In genomic region chr13:75329097-75329496, GRCh38 we compare ENCODE assay signal across 22 cellular contexts.
A peak's percentile ranks its signal among the peaks of the same experiment; 100 is the strongest.
DNase-seq lines count a peak whose midpoint lies in the region; ATAC-seq and TF ChIP-seq lines count a peak whose summit lies in the region.
"Had no signal": no experiment of that assay in that cellular context is flagged by ENCODE, and none has a peak within 500 bp of the region (broad histone marks: within the 10 kb centered on the region; RNA-seq: fewer than 3 reads in every experiment).

No MANE protein-coding gene starts in this region.

- H3K9me3 Mint-ChIP-seq in Caco-2 (ENCODE audit: unreplicated experiment) (no peaks in the 10 kb centered on the region), H9 (no peaks in the 10 kb centered on the region)
- H3K9me3 Mint-ChIP-seq: CD8-positive, alpha-beta T cell; IgD-negative memory B cell had no signal

- H3K23ac ChIP-seq in H9 (ENCODE audit: insufficient read length, low read depth, low read length), result no peak overlapping the region

- no peak overlapping the region for H2BK15ac ChIP-seq in H9 (ENCODE audit: low read depth, low read length)

- no peak for DNase-seq in Caco-2
- no peak for DNase-seq in H9
- no peak for DNase-seq in epithelial cell of prostate (ENCODE audit: low read depth, low spot score)
- DNase-seq in psoas muscle, result no peak
- no peak for DNase-seq in sciatic nerve (ENCODE audit: low spot score)
- no peak for DNase-seq in stimulated activated naive CD8-positive, alpha-beta T cell treated with anti-CD3 and anti-CD28 coated beads, Interleukin-15, Interleukin-2, amounts not matched to agents 100 U/mL and 50 U/mL, for 24 hours
- no peak for DNase-seq in NCI-H748 (lab: John Stamatoyannopoulos, UW; ENCODE audit: unreplicated experiment)
- DNase-seq in NCI-H446 treated with DMSO at 0.1 percent for 48 hours (lab: John Stamatoyannopoulos, UW), result no peak
- DNase-seq: ACHN; CD8-positive, alpha-beta T cell; GM23248; HCEC 1CT; MV-4-11; NCI-H1105 treated with DMSO at 0.1 percent for 48 hours; NCI-H1694; NCI-H2081 treated with DMSO at 0.1 percent for 48 hours; NCI-H2171 treated with DMSO at 0.1 percent for 48 hours; NCI-H526; OCI-M1; SJCRH30 had no signal

- ATAC-seq in psoas muscle, result no peak
- no peak for ATAC-seq in sciatic nerve
- no peak for ATAC-seq in stimulated activated naive CD8-positive, alpha-beta T cell treated with anti-CD3 and anti-CD28 coated beads, Interleukin-15, Interleukin-2, amounts not matched to agents 100 U/mL and 50 U/mL, for 24 hours
- ATAC-seq: CD8-positive, alpha-beta T cell had no signal

- no peak overlapping the region for H4K8ac ChIP-seq in H9 (replicated peaks; ENCODE audit: insufficient read length, low read depth, low read length)

- H3K27ac ChIP-seq in H9 (ENCODE audit: insufficient read length, low read depth, low read length), result no peak overlapping the region
- H3K27ac ChIP-seq in epithelial cell of prostate, result peak overlapping the region; percentile 50
- peak overlapping the region; percentile 66 for H3K27ac ChIP-seq in psoas muscle
- H3K27ac ChIP-seq: BLaER1, GM23248, SJCRH30 had no signal

- intact Hi-C loops in Caco-2 (cut with micrococcal nuclease; ENCODE audit: unreplicated experiment), result no loop called here
- intact Hi-C loops in psoas muscle (cut with DNase I), result no loop called here
- intact Hi-C loops in sciatic nerve (cut with DNase I), result no loop called here

- H4K5ac ChIP-seq in H9 (ENCODE audit: insufficient read length, low read depth, low read length), result no peak overlapping the region

- 100% methylated on average over 1 of the region's 5 CpGs for WGBS in H9 (ENCODE audit: extremely low coverage, insufficient read length, low lambda C conversion rate)
- 51 to 96% (median 55%) methylated on average over 5 of the region's 5 CpGs for WGBS in psoas muscle, 3 donors

- CTCF ChIA-PET in Caco-2 (lab: Charles Lee), result interaction anchor here (0.6 kb wide), 1 partner anchor 280 kb away, joined by 3 read pairs; no protein-coding TSS in a partner anchor

- no peak overlapping the region for H4K91ac ChIP-seq in H9 (ENCODE audit: insufficient read length, low read depth, low read length)

- no peak overlapping the region for H3T11ph ChIP-seq in H9 (ENCODE audit: low read length)

- H3K9ac ChIP-seq in H9 (ENCODE audit: extremely low read depth, insufficient read length, low read length), result no peak overlapping the region
- H3K9ac ChIP-seq: BLaER1, GM23248 had no signal

- no peak overlapping the region for H3K4ac ChIP-seq in H9 (ENCODE audit: low read depth, low read length)

- TF ChIP-seq CTCF in Caco-2 (IDR thresholded peaks at IDR 0.05; ENCODE audit: insufficient read depth in 1 of 2, low read depth in 1 of 2, low read length in 1 of 2, severe bottlenecking in 1 of 2, unreplicated experiment in 1 of 2) (no peak), H9 (conservative IDR thresholded peaks at IDR 0.05) (no peak), psoas muscle (IDR thresholded peaks at IDR 0.05) (no peak)

- H3K27me3 Mint-ChIP-seq in Caco-2 (ENCODE audit: insufficient read depth, unreplicated experiment), result no peaks in the 10 kb centered on the region
- H3K27me3 Mint-ChIP-seq in H9 (ENCODE audit: low read depth), result no peaks in the 10 kb centered on the region

- H3K14ac ChIP-seq in H9 (ENCODE audit: insufficient read depth, low read length), result no peak overlapping the region

- H3K4me1 ChIP-seq in Caco-2 (peaks cover 71% of the 10 kb centered on the region), H9 (ENCODE audit: insufficient read depth, low read length) (peaks cover 2% of the 10 kb centered on the region; the same call in 1 of the 2 replicates), psoas muscle (peaks cover 42% of the 10 kb centered on the region)
- H3K4me1 ChIP-seq: SJCRH30 had no signal

- H3K36me3 Mint-ChIP-seq in Caco-2 (ENCODE audit: insufficient read depth, unreplicated experiment) (peaks cover 82% of the 10 kb centered on the region), H9 (ENCODE audit: insufficient read depth in 1 of 3, low read depth in 3 of 3) (peaks cover 0 to 4% (median 0%) of the 10 kb centered on the region in 3 experiments; a peak in 4 of 7 replicates)
- H3K36me3 Mint-ChIP-seq: IgD-negative memory B cell had no signal

- no peak overlapping the region for H2AFZ ChIP-seq in H9 (ENCODE audit: low read length)
- H2AFZ ChIP-seq: GM23248 had no signal

- H3K79me1 ChIP-seq in H9 (ENCODE audit: insufficient read depth, low read depth, low read length, poor library complexity, severe bottlenecking), result no peaks in the 10 kb centered on the region

- no peak overlapping the region for H3K56ac ChIP-seq in H9 (ENCODE audit: insufficient read length, low read depth, low read length)

- H3K4me3 ChIP-seq in Caco-2 (ENCODE audit: low read depth, low read length) (no peak overlapping the region), psoas muscle (no peak overlapping the region)
- H3K4me3 ChIP-seq: BLaER1, GM23248, SJCRH30 had no signal

- no peak overlapping the region for H2BK20ac ChIP-seq in H9 (ENCODE audit: low read depth, low read length, poor library complexity, severe bottlenecking)

- H3K9me3 ChIP-seq in Caco-2 (no peaks in the 10 kb centered on the region), H9 (ENCODE audit: control insufficient read depth, low read depth, low read length) (no peaks in the 10 kb centered on the region), psoas muscle (no peaks in the 10 kb centered on the region)
- H3K9me3 ChIP-seq: BLaER1, SJCRH30 had no signal

- H3K36me3 ChIP-seq in Caco-2 (ENCODE audit: control insufficient read depth, insufficient read depth, low read length) (no peaks in the 10 kb centered on the region; the same call in none of the 2 replicates), psoas muscle (ENCODE audit: insufficient read depth in 1 of 2, low read depth in 1 of 2) (peaks cover 0 to 21% of the 10 kb centered on the region in 2 donors)
- H3K36me3 ChIP-seq: SJCRH30 had no signal

- H3K4me2 ChIP-seq in H9 (ENCODE audit: insufficient read depth, insufficient read length, low read length), result no peak overlapping the region
- H3K4me2 ChIP-seq: BLaER1 had no signal

- POLR2A ChIA-PET in Caco-2 (lab: Charles Lee), result no interaction called here

- H3K18ac ChIP-seq in H9 (ENCODE audit: insufficient read length, low read depth, low read length), result no peak overlapping the region

- no peak overlapping the region for H2BK5ac ChIP-seq in H9 (ENCODE audit: insufficient read length, low read length)

- peaks cover 52% of the 10 kb centered on the region for H3K4me1 Mint-ChIP-seq in Caco-2 (ENCODE audit: low read depth, unreplicated experiment)
- H3K4me1 Mint-ChIP-seq in H9, result peaks cover 19 to 26% of the 10 kb centered on the region in 2 experiments

- H2AK5ac ChIP-seq in H9 (ENCODE audit: insufficient read length, low read length), result no peak overlapping the region

- BruUV-seq in Caco-2 (replicated peaks; lab: Mats Ljungman, UMichigan), result no TSS peak

- H2BK120ac ChIP-seq in H9 (ENCODE audit: low read depth, low read length, poor library complexity, severe bottlenecking), result no peak overlapping the region

- no peaks in the 10 kb centered on the region for H4K20me1 ChIP-seq in H9 (ENCODE audit: control insufficient read depth, insufficient read depth, insufficient read length)
- H4K20me1 ChIP-seq: BLaER1 had no signal

- no peaks in the 10 kb centered on the region for H3K23me2 ChIP-seq in H9 (ENCODE audit: insufficient read length, low read depth, low read length, poor library complexity, severe bottlenecking)

- no peak overlapping the region for H2BK12ac ChIP-seq in H9 (ENCODE audit: insufficient read length, low read depth, low read length)

- H3K79me2 ChIP-seq in H9 (ENCODE audit: insufficient read depth, low read length), result no peaks in the 10 kb centered on the region

- H3K4me3 Mint-ChIP-seq in Caco-2 (ENCODE audit: unreplicated experiment) (no peak overlapping the region), H9 (no peak overlapping the region)
- H3K4me3 Mint-ChIP-seq: CD8-positive, alpha-beta T cell; IgD-negative memory B cell had no signal

- H3K27ac Mint-ChIP-seq in Caco-2 (ENCODE audit: unreplicated experiment), result peak overlapping the region; percentile 41
- peak overlapping the region in 2 of 3 experiments; percentile 8 to 69; a peak in 3 of 7 replicates for H3K27ac Mint-ChIP-seq in H9
- H3K27ac Mint-ChIP-seq: CD8-positive, alpha-beta T cell; IgD-negative memory B cell had no signal

- H3K27me3 ChIP-seq in Caco-2 (replicated peaks; ENCODE audit: control insufficient read depth, insufficient read depth, low read length), result no peaks in the 10 kb centered on the region
- no peaks in the 10 kb centered on the region for H3K27me3 ChIP-seq in H9 (ENCODE audit: insufficient read depth, low read length)
- H3K27me3 ChIP-seq in psoas muscle (ENCODE audit: insufficient read depth in 3 of 3, low read length in 2 of 3), result no peaks in the 10 kb centered on the region
- H3K27me3 ChIP-seq: BLaER1, SJCRH30 had no signal
